Comparison of ENCODE assay signal across 8 cellular contexts in the genomic region with DNA sequence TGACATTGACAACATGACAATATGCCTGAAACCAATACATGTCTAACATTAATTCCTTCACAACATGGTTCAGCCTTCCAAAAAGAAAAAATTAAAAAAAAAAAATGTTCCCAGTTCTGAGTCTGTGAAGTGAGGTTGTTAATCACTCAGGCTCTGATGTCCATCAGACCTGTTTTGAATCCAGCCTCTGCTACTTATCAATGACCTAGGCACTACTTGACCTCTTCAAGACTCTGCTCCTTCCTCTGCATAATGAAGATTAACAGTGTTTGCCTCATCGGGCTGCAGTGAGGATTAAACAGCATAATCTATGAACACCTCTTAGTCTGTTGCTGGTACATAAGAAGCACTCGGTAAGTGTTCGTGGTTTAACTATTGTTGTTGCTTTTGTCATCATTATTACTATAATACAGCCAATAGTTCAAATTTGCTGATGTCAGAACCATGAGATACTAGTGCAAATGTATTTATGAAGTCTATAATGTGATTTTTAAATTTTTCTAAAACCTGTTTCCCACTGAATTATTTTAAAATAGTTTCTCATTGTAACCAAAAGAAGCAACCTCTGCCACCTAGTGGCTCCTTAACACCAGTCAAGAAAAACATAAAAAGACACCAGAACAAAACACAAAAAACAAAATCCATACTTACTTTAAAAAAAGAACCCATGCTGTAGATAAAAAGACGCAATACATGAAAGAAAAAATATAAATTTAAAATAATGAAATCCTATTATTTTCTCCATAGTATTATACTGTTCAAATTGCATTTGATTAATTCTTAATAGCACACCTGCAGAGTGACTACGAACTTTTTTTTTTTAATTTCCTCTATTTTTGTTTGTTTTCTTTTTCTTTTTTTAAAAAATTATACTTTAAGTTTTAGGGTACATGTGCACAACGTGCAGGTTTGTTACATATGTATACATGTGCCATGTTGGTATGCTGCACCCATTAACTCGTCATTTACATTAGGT. TPM values are rescaled to one million over a fixed set of nuclear protein-coding genes. Genes with fewer than 3 reads are reported as not detected.
DNase-seq lines count a peak whose midpoint lies in the region; ATAC-seq and TF ChIP-seq lines count a peak whose summit lies in the region.

No MANE protein-coding gene starts in this region.

- no peak overlapping the region for H3K27ac ChIP-seq in HCT116 (ENCODE audit: low read depth, low read length)
- H3K27ac ChIP-seq in Peyer's patch: no peak overlapping the region
- H3K27ac ChIP-seq in foreskin keratinocyte: no peak overlapping the region
- no peak overlapping the region for H3K27ac ChIP-seq in transverse colon
- no peak overlapping the region for H3K27ac ChIP-seq in CD4-positive, alpha-beta memory T cell (ENCODE audit: low read depth, low read length)

- intact Hi-C loops in HCT116 (cut with micrococcal nuclease): loop anchor here (1.0 kb wide), 1 partner anchor 264 kb away; no protein-coding TSS in a partner anchor
- intact Hi-C loops in transverse colon (cut with DNase I; ENCODE audit: low total_unique reads): no loop called here
- intact Hi-C loops in CD4-positive, alpha-beta memory T cell (cut with micrococcal nuclease): no loop called here

- H2AFZ ChIP-seq in HCT116 (ENCODE audit: low read depth, low read length, poor library complexity, severe bottlenecking): no peak overlapping the region

- no peak for TF ChIP-seq EP300 in transverse colon (IDR thresholded peaks at IDR 0.05; ENCODE audit: low read depth)

- H3K27me3 ChIP-seq in HCT116 (ENCODE audit: insufficient read depth, low read length) (no peaks in the 10 kb centered on the region), Peyer's patch (no peaks in the 10 kb centered on the region), foreskin keratinocyte (peaks cover 2% of the 10 kb centered on the region), transverse colon (no peaks in the 10 kb centered on the region)
- H3K27me3 ChIP-seq in CD4-positive, alpha-beta memory T cell (ENCODE audit: insufficient read depth, low read length): no peaks in the 10 kb centered on the region

- peaks cover 4 to 9% of the 10 kb centered on the region in 2 donors for H3K36me3 Mint-ChIP-seq in CD4-positive, alpha-beta memory T cell
- no peaks in the 10 kb centered on the region for H3K36me3 Mint-ChIP-seq in T-helper 17 cell (ENCODE audit: low read depth)

- H3K9me3 ChIP-seq in HCT116 (ENCODE audit: control insufficient read depth in 1 of 2, insufficient read depth in 1 of 2, low read depth in 1 of 2, low read length in 2 of 2) (no peaks in the 10 kb centered on the region), Peyer's patch (no peaks in the 10 kb centered on the region), transverse colon (no peaks in the 10 kb centered on the region), T-helper 17 cell (ENCODE audit: control insufficient read depth, low read length, poor library complexity, severe bottlenecking) (no peaks in the 10 kb centered on the region)
- H3K9me3 ChIP-seq in CD4-positive, alpha-beta memory T cell (ENCODE audit: control insufficient read depth in 1 of 2, low read length in 2 of 2): no peaks in the 10 kb centered on the region

- H3K27me3 Mint-ChIP-seq in CD4-positive, alpha-beta memory T cell: no peaks in the 10 kb centered on the region
- peaks cover 11% of the 10 kb centered on the region for H3K27me3 Mint-ChIP-seq in T-helper 17 cell

- no peak overlapping the region for H3K9ac ChIP-seq in HCT116 (ENCODE audit: low read length)

- no peaks in the 10 kb centered on the region for H3K4me1 Mint-ChIP-seq in CD4-positive, alpha-beta memory T cell
- H3K4me1 Mint-ChIP-seq in T-helper 17 cell: no peaks in the 10 kb centered on the region

- no peaks in the 10 kb centered on the region for H3K36me3 ChIP-seq in HCT116 (ENCODE audit: control insufficient read depth in 1 of 2, insufficient read depth in 2 of 2, low read length in 2 of 2)
- no peaks in the 10 kb centered on the region for H3K36me3 ChIP-seq in Peyer's patch
- H3K36me3 ChIP-seq in transverse colon: no peaks in the 10 kb centered on the region
- no peaks in the 10 kb centered on the region for H3K36me3 ChIP-seq in CD4-positive, alpha-beta memory T cell (ENCODE audit: insufficient read depth, low read length)

- ATAC-seq in HCT116: no peak
- ATAC-seq in foreskin keratinocyte: no peak
- ATAC-seq in T-helper 17 cell: no peak

- TF ChIP-seq RAD21 in HCT116 (IDR thresholded peaks at IDR 0.05; ENCODE audit: low read depth): peak; percentile 69

- TF ChIP-seq CTCF in AG10803 (conservative IDR thresholded peaks at IDR 0.05; ENCODE audit: low read length) (peak; percentile 76), HCT116 (IDR thresholded peaks at IDR 0.05 in 2 of 3, conservative IDR thresholded peaks at IDR 0.05 in 1 of 3; ENCODE audit: borderline replicate concordance in 1 of 3, insufficient read depth in 1 of 3, low read depth in 2 of 3, low read length in 2 of 3) (peak; percentile 58 to 68 (median 64); a peak in 5 of 6 replicates), Peyer's patch (IDR thresholded peaks at IDR 0.05) (peak in 5 of 6 experiments; percentile 19 to 50 (median 41)), foreskin keratinocyte (conservative IDR thresholded peaks at IDR 0.05) (peak; percentile 76), transverse colon (IDR thresholded peaks at IDR 0.05) (peak; percentile 58 to 65 (median 61))

- BruUV-seq in HCT116 (replicated peaks; lab: Mats Ljungman, UMichigan): no TSS peak

- no peak overlapping the region for H3K27ac Mint-ChIP-seq in CD4-positive, alpha-beta memory T cell
- H3K27ac Mint-ChIP-seq in T-helper 17 cell: no peak overlapping the region

- TF ChIP-seq POLR2A in HCT116 (IDR thresholded peaks at IDR 0.05; ENCODE audit: borderline replicate concordance, extremely low read depth, insufficient read depth, insufficient read length): no peak
- no peak for TF ChIP-seq POLR2A in Peyer's patch (IDR thresholded peaks at IDR 0.05)
- no peak for TF ChIP-seq POLR2A in transverse colon (IDR thresholded peaks at IDR 0.05)

- no peaks in the 10 kb centered on the region for H3K79me2 ChIP-seq in HCT116 (ENCODE audit: insufficient read depth, low read length)

- no peaks in the 10 kb centered on the region for H3K9me2 ChIP-seq in HCT116 (ENCODE audit: insufficient read depth)

- RAD21 ChIA-PET in HCT116 (lab: Charles Lee; ENCODE audit: low non-redundant PET in 1 of 2, low total read pairs in 2 of 2, uncharacterized antibody in 2 of 2, unreplicated experiment in 2 of 2): interaction anchor here in 1 of 2 experiments (0.7 kb wide), 1 partner anchor 265 kb away, joined by 3 read pairs; no protein-coding TSS in a partner anchor

- H3K4me3 ChIP-seq in AG10803 (ENCODE audit: low read length): no peak overlapping the region
- H3K4me3 ChIP-seq in HCT116 (replicated peaks in 1 of 2; ENCODE audit: low read depth in 1 of 2, low read length in 2 of 2): no peak overlapping the region
- no peak overlapping the region for H3K4me3 ChIP-seq in Peyer's patch
- no peak overlapping the region for H3K4me3 ChIP-seq in transverse colon
- H3K4me3 ChIP-seq in CD4-positive, alpha-beta memory T cell (ENCODE audit: low read length in 2 of 2): no peak overlapping the region

- peaks cover 0 to 13% (median 6%) of the 10 kb centered on the region in 8 donors for H3K9me3 Mint-ChIP-seq in CD4-positive, alpha-beta memory T cell

- no peak overlapping the region for H3K4me2 ChIP-seq in HCT116 (ENCODE audit: low read length)

- H3K4me3 Mint-ChIP-seq in CD4-positive, alpha-beta memory T cell: no peak overlapping the region
- H3K4me3 Mint-ChIP-seq in T-helper 17 cell: no peak overlapping the region

- DNase-seq in AG10803 (ENCODE audit: low read depth): peak; percentile 52
- no peak for DNase-seq in HCT116 (ENCODE audit: low read depth, low spot score)
- DNase-seq in Peyer's patch: no peak
- no peak for DNase-seq in foreskin keratinocyte
- DNase-seq in transverse colon: no peak
- no peak for DNase-seq in GM19240 (ENCODE audit: insufficient read length, low spot score)
- no peak for DNase-seq in CD4-positive, alpha-beta memory T cell
- no peak for DNase-seq in T-helper 17 cell

- WGBS in transverse colon (ENCODE audit: low coverage in 1 of 2), 2 donors: 60 to 64% methylated on average over 5 to 7 of the region's 7 CpGs

- H3K4me1 ChIP-seq in HCT116 (ENCODE audit: control insufficient read depth in 1 of 2, insufficient read depth in 2 of 2, low read length in 2 of 2) (peaks cover 0 to 3% of the 10 kb centered on the region in 2 experiments; a peak in 1 of 4 replicates), Peyer's patch (no peaks in the 10 kb centered on the region), foreskin keratinocyte (no peaks in the 10 kb centered on the region), transverse colon (no peaks in the 10 kb centered on the region)
- no peaks in the 10 kb centered on the region for H3K4me1 ChIP-seq in CD4-positive, alpha-beta memory T cell (ENCODE audit: insufficient read depth, low read length)

- POLR2A ChIA-PET in HCT116 (lab: Charles Lee): no interaction called here
- POLR2A ChIA-PET in CD4-positive, alpha-beta memory T cell (lab: Charles Lee; ENCODE audit: partially characterized antibody): no interaction called here

- CTCF ChIA-PET in HCT116 (lab: Charles Lee): interaction anchor here (1.1 to 1.4 kb wide), 2 partner anchors 63 to 264 kb away, joined by 6 to 7 read pairs; no protein-coding TSS in a partner anchor
- CTCF ChIA-PET in CD4-positive, alpha-beta memory T cell (lab: Charles Lee; ENCODE audit: partially characterized antibody): interaction anchor here (1.0 kb wide), 1 partner anchor 11 kb away, joined by 3 read pairs; no protein-coding TSS in a partner anchor

- in situ Hi-C loops in transverse colon (cut with MboI; ENCODE audit: low pct_ligation_motif_present in 1 of 4, low pct_unique_long_range_greater_than_20kb in 1 of 4, low sequenced_read_pairs in 3 of 4): loop anchor here in 3 of 4 donors (10.0 to 25.0 kb wide), 2 partner anchors 257 to 265 kb away; no protein-coding TSS in a partner anchor

- no peaks in the 10 kb centered on the region for H4K20me1 ChIP-seq in HCT116 (ENCODE audit: insufficient read depth)

TF ChIP-seq in HCT116, 20 proteins besides CTCF, POLR2A, EP300 and RAD21:
- no peak for TF ChIP-seq ELF1 (IDR thresholded peaks at IDR 0.05; ENCODE audit: borderline replicate concordance, low read depth)

RNA-seq across cellular contexts. Expression of a gene that starts 20.3 kb away (rescaled TPM):
- 46.2 TPM for total RNA-seq in HCT116 (2021; ENCODE audit: unreplicated experiment)
- 21.2 and 23.6 TPM in 2 replicates for polyA plus RNA-seq in HCT116 (2012)
- 10 to 100 TPM in 3 of 4 donors, 1 to 10 TPM in 1; 7.4 to 21.3 (median 16.1) TPM for total RNA-seq in Peyer's patch
- 48.6 and 49.4 TPM in 2 replicates for total RNA-seq in foreskin keratinocyte
- polyA plus RNA-seq in foreskin keratinocyte: 17.0 and 20.2 TPM in 2 replicates
- total RNA-seq in transverse colon: 10 to 100 TPM in 3 of 4 donors, 1 to 10 TPM in 1; 8.0 to 44.5 (median 35.1) TPM
- 10 to 100 TPM; 28.5 to 32.9 TPM for total RNA-seq in CD4-positive, alpha-beta memory T cell
- 10 to 100 TPM; 39.5 to 62.9 TPM for polyA plus RNA-seq in CD4-positive, alpha-beta memory T cell
- total RNA-seq in T-helper 17 cell: 10 to 100 TPM; 16.5 to 19.4 TPM
